ENCODE assay signal across 14 cellular contexts in genomic region chr7:1964913-1965578, GRCh38.
"Had no signal": no experiment of that assay in that cellular context is flagged by ENCODE, and none has a peak within 500 bp of the region (broad histone marks: within the 10 kb centered on the region; RNA-seq: fewer than 3 reads in every experiment).

No MANE protein-coding gene starts in this region.

- ATAC-seq: activated CD4-positive, CD25-positive, alpha-beta regulatory T cell treated with anti-CD3 and anti-CD28 coated beads, Interleukin-2, amount 50 U/mL, for 24 hours; activated T-cell treated with anti-CD3 and anti-CD28 coated beads, Interleukin-2, amount 50 U/mL, for 4 hours had no signal

- H3K27ac ChIP-seq: cardiac muscle cell, suprapubic skin, transverse colon had no signal

- H3K9me3 Mint-ChIP-seq: activated naive CD4-positive, alpha-beta T cell treated with anti-CD3 and anti-CD28 coated beads, Interleukin-2, amount 50 U/mL, for 24 hours had no signal

- H3K27me3 Mint-ChIP-seq: activated CD4-positive, alpha-beta T cell treated with anti-CD3 and anti-CD28 coated beads, Interleukin-2, amount 10 ng/mL, durations not matched to agents 7 days and 5 days; activated naive CD4-positive, alpha-beta T cell treated with anti-CD3 and anti-CD28 coated beads, Interleukin-2, amount 50 U/mL, for 24 hours had no signal

- H3K36me3 ChIP-seq: cardiac muscle cell, transverse colon had no signal

- H3K4me3 Mint-ChIP-seq: activated CD4-positive, alpha-beta T cell treated with anti-CD3 and anti-CD28 coated beads, Interleukin-2, amount 10 ng/mL, durations not matched to agents 7 days and 5 days; activated naive CD4-positive, alpha-beta T cell treated with anti-CD3 and anti-CD28 coated beads, Interleukin-2, amount 50 U/mL, for 24 hours; activated T-cell treated with anti-CD3 and anti-CD28 coated beads, Interleukin-2, amount 50 U/mL, for 4 hours; nephron; stimulated activated naive CD8-positive, alpha-beta T cell treated with anti-CD3 and anti-CD28 coated beads, Interleukin-15, Interleukin-2, amounts not matched to agents 100 ng/mL and 50 ng/mL, for 24 hours; T-helper 1 cell treated with Interleukin-12 subunit alpha and Interleukin-12 subunit beta and Interleukin-4 antibody, amounts not matched to agents 30 μg/mL and 1 μg/mL, for 36 hours had no signal

- DNase-seq: activated CD4-positive, alpha-beta T cell treated with anti-CD3 and anti-CD28 coated beads, Interleukin-2, amount 10 ng/mL, durations not matched to agents 7 days and 5 days; activated CD8-positive, alpha-beta memory T cell treated with anti-CD3 and anti-CD28 coated beads, Interleukin-2, amount 50 U/mL, for 4 hours; activated T-cell treated with anti-CD3 and anti-CD28 coated beads, Interleukin-2, amount 50 U/mL, for 4 hours; foreskin melanocyte; nucleus accumbens; transverse colon had no signal

- H3K4me3 ChIP-seq: cardiac muscle cell, lung, suprapubic skin, transverse colon had no signal

- H3K9me3 ChIP-seq: suprapubic skin, transverse colon had no signal

- H3K27ac Mint-ChIP-seq: activated CD4-positive, alpha-beta T cell treated with anti-CD3 and anti-CD28 coated beads, Interleukin-2, amount 10 ng/mL, durations not matched to agents 7 days and 5 days; nephron; stimulated activated naive CD8-positive, alpha-beta T cell treated with anti-CD3 and anti-CD28 coated beads, Interleukin-15, Interleukin-2, amounts not matched to agents 100 ng/mL and 50 ng/mL, for 24 hours; T-helper 1 cell treated with Interleukin-12 subunit alpha and Interleukin-12 subunit beta and Interleukin-4 antibody, amounts not matched to agents 30 μg/mL and 1 μg/mL, for 36 hours had no signal

- H3K4me1 Mint-ChIP-seq: nephron had no signal

- H3K4me1 ChIP-seq: suprapubic skin, transverse colon had no signal

- H3K27me3 ChIP-seq: cardiac muscle cell, suprapubic skin, transverse colon had no signal
